In the genomic region with DNA sequence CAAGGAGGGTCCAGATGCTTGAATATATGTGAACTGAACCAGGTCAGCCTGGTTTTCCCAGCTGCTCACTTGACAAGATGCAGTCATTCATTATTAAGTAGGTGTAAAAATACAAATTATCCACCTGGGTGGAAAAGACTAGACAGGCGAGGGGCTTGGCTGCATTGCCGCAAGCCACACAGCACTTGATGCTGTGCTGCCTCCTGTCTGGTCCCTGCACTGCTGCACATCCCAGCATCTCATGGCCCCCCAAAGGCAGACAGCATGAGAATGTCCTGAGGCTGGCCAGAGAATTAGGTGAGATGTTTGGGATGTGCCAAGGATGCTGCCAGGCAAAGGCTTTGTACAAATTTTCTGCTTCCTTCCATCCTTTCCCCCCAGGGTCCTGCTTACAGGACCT, we compare ENCODE assay signal across 34 cellular contexts.
"Had no signal": no experiment of that assay in that cellular context is flagged by ENCODE, and none has a peak within 500 bp of the region (broad histone marks: within the 10 kb centered on the region; RNA-seq: fewer than 3 reads in every experiment).

No MANE protein-coding gene starts in this region.

- H3K9ac ChIP-seq: SK-N-SH had no signal

- H3K9me3 Mint-ChIP-seq: activated CD4-positive, alpha-beta T cell treated with anti-CD3 and anti-CD28 coated beads, Interleukin-2, amount 10 ng/mL, durations not matched to agents 7 days and 5 days; activated naive CD4-positive, alpha-beta T cell treated with anti-CD3 and anti-CD28 coated beads, Interleukin-2, amount 10 ng/mL, durations not matched to agents 7 days and 5 days; activated naive CD8-positive, alpha-beta T cell treated with anti-CD3 and anti-CD28 coated beads, Interleukin-2, amount 50 U/mL, for 24 hours; activated T-cell treated with anti-CD3 and anti-CD28 coated beads, Interleukin-2, amount 50 U/mL, for 4 hours; T-helper 1 cell treated with Interleukin-12 subunit alpha and Interleukin-12 subunit beta and Interleukin-4 antibody, amounts not matched to agents 30 μg/mL and 1 μg/mL, for 36 hours; T-helper 2 cell treated with Interferon-gamma antibody and Interleukin-4, amounts not matched to agents 5 μg/mL and 100 μg/mL, for 36 hours had no signal

- H3K36me3 Mint-ChIP-seq: activated naive CD4-positive, alpha-beta T cell treated with anti-CD3 and anti-CD28 coated beads, Interleukin-2, amount 10 ng/mL, durations not matched to agents 7 days and 5 days; activated naive CD8-positive, alpha-beta T cell had no signal

- H3K4me2 ChIP-seq: SK-N-SH had no signal

- H3K27me3 ChIP-seq: brain microvascular endothelial cell, Peyer's patch, SJSA1 had no signal

- H3K4me1 Mint-ChIP-seq: activated CD4-positive, alpha-beta T cell treated with anti-CD3 and anti-CD28 coated beads for 36 hours; activated CD4-positive, alpha-beta T cell treated with anti-CD3 and anti-CD28 coated beads, Interleukin-2, amount 10 ng/mL, durations not matched to agents 7 days and 5 days; activated naive CD4-positive, alpha-beta T cell treated with anti-CD3 and anti-CD28 coated beads, Interleukin-2, amount 10 ng/mL, durations not matched to agents 7 days and 5 days; activated naive CD8-positive, alpha-beta T cell treated with anti-CD3 and anti-CD28 coated beads, Interleukin-2, amount 50 U/mL, for 24 hours had no signal

- H3K9me3 ChIP-seq: Peyer's patch, SJSA1, SK-N-SH had no signal

- H3K27ac Mint-ChIP-seq: activated CD4-positive, alpha-beta T cell treated with anti-CD3 and anti-CD28 coated beads for 36 hours; activated CD4-positive, alpha-beta T cell treated with anti-CD3 and anti-CD28 coated beads, Interleukin-2, amount 10 ng/mL, durations not matched to agents 7 days and 5 days; activated naive CD4-positive, alpha-beta T cell treated with anti-CD3 and anti-CD28 coated beads, Interleukin-2, amount 10 ng/mL, durations not matched to agents 7 days and 5 days; activated naive CD8-positive, alpha-beta T cell; activated naive CD8-positive, alpha-beta T cell treated with anti-CD3 and anti-CD28 coated beads, Interleukin-2, amount 50 U/mL, for 24 hours; T-helper 1 cell treated with Interleukin-12 subunit alpha and Interleukin-12 subunit beta and Interleukin-4 antibody, amounts not matched to agents 30 μg/mL and 1 μg/mL, for 36 hours; T-helper 2 cell treated with Interferon-gamma antibody and Interleukin-4, amounts not matched to agents 5 μg/mL and 100 μg/mL, for 36 hours; WTC11 had no signal

- H3K36me3 ChIP-seq: brain microvascular endothelial cell, Peyer's patch, SJSA1 had no signal

- ATAC-seq: activated CD4-positive, alpha-beta T cell treated with anti-CD3 and anti-CD28 coated beads for 36 hours; activated CD4-positive, CD25-positive, alpha-beta regulatory T cell treated with anti-CD3 and anti-CD28 coated beads, Interleukin-2, amount 50 U/mL, for 24 hours; activated naive CD8-positive, alpha-beta T cell treated with anti-CD3 and anti-CD28 coated beads, Interleukin-2, amount 50 U/mL, for 24 hours; activated T-cell treated with anti-CD3 and anti-CD28 coated beads, Interleukin-2, amount 50 U/mL, for 4 hours; PC-3; WTC11 had no signal

- H3K27me3 Mint-ChIP-seq: activated CD4-positive, alpha-beta T cell treated with anti-CD3 and anti-CD28 coated beads, Interleukin-2, amount 10 ng/mL, durations not matched to agents 7 days and 5 days; activated naive CD4-positive, alpha-beta T cell treated with anti-CD3 and anti-CD28 coated beads, Interleukin-2, amount 10 ng/mL, durations not matched to agents 7 days and 5 days had no signal

- H3K4me1 ChIP-seq: Peyer's patch, SJSA1 had no signal

- DNase-seq: activated CD4-positive, alpha-beta T cell treated with anti-CD3 and anti-CD28 coated beads for 36 hours; activated CD4-positive, alpha-beta T cell treated with anti-CD3 and anti-CD28 coated beads, Interleukin-2, amount 10 ng/mL, durations not matched to agents 7 days and 5 days; activated CD4-positive, alpha-beta T cell treated with anti-CD3 and anti-CD28 coated beads, Interleukin-2, amount 50 U/mL, for 48 hours; activated CD8-positive, alpha-beta memory T cell treated with anti-CD3 and anti-CD28 coated beads, Interleukin-2, amount 50 U/mL, for 4 hours; activated effector memory CD4-positive, alpha-beta T cell treated with Interleukin-2 at 50 U/mL for 16 hours; activated naive CD4-positive, alpha-beta T cell treated with anti-CD3 and anti-CD28 coated beads, Interleukin-2, amount 10 ng/mL, durations not matched to agents 7 days and 5 days; activated naive CD8-positive, alpha-beta T cell treated with anti-CD3 and anti-CD28 coated beads, Interleukin-2, amount 50 U/mL, for 24 hours; activated T-cell treated with anti-CD3 and anti-CD28 coated beads for 4 hours; activated T-cell treated with anti-CD3 and anti-CD28 coated beads, Interleukin-2, amount 50 U/mL, for 4 hours; anterior cingulate cortex; brain microvascular endothelial cell; central memory CD4-positive, alpha-beta T cell; Karpas-422; KBM-7; NCI-H1105; NCI-H1417 treated with DMSO at 0.1 percent for 48 hours; NCI-H187; NCI-H2029 treated with DMSO at 0.1 percent for 48 hours; NCI-H2107; NCI-H2171; NCI-H510A; NCI-H526; NCI-H748 treated with DMSO at 0.1 percent for 48 hours; PC-3; Peyer's patch; RPMI8226; SHP77 treated with DMSO at 0.1 percent for 48 hours; SK-N-SH had no signal

- H3K27ac ChIP-seq: brain microvascular endothelial cell, Peyer's patch, SJSA1 had no signal

- H3K4me3 Mint-ChIP-seq: activated CD4-positive, alpha-beta T cell treated with anti-CD3 and anti-CD28 coated beads for 36 hours; activated CD4-positive, alpha-beta T cell treated with anti-CD3 and anti-CD28 coated beads, Interleukin-2, amount 10 ng/mL, durations not matched to agents 7 days and 5 days; activated naive CD4-positive, alpha-beta T cell treated with anti-CD3 and anti-CD28 coated beads, Interleukin-2, amount 10 ng/mL, durations not matched to agents 7 days and 5 days; activated naive CD8-positive, alpha-beta T cell; activated naive CD8-positive, alpha-beta T cell treated with anti-CD3 and anti-CD28 coated beads, Interleukin-2, amount 50 U/mL, for 24 hours; activated T-cell treated with anti-CD3 and anti-CD28 coated beads, Interleukin-2, amount 50 U/mL, for 4 hours; T-helper 1 cell treated with Interleukin-12 subunit alpha and Interleukin-12 subunit beta and Interleukin-4 antibody, amounts not matched to agents 30 μg/mL and 1 μg/mL, for 36 hours; T-helper 2 cell treated with Interferon-gamma antibody and Interleukin-4, amounts not matched to agents 5 μg/mL and 100 μg/mL, for 36 hours; WTC11 had no signal

- H3K4me3 ChIP-seq: Peyer's patch, SJSA1 had no signal
